Comparison of ENCODE assay signal across 1 cellular context in the genomic region with DNA sequence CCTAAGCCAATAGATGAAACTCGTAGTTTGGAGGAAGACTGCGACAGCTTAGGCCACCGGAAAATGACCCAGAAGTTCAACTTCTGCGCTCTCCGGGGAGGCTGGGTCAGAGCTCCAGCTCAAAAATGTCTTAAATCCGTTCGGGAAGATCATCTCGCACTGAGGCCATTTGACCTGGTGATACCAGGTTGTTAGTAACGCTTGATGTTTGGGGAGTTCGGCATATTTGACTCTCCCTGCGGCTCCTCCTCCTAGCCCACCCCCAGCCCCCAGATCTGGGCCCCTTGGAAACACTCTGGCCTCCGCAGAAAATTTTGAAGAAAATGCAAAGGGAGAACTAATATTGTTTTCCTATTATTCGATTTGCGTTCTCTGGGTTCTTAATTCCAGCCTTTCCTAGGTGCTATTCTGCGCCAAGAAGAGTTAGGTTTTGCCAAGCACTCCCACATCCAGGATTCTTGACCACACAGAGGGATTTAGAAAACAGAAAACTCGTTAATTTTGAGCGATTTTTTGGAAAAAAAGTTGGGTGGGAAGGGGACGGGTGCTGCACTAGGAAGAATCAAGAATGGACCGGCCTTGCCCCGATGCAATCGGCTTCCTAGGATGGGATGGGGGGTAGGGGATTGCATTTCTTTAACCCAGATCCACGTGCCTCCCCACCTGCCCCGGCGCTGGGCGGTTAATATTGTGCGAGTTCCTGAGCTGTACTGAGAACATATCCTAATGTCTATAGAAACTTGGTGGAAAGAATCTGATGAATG.
TF ChIP-seq lines count a peak whose summit lies in the region.

No MANE protein-coding gene starts in this region.

TF ChIP-seq in A549, 52 proteins besides CTCF, POLR2A, EP300 and RAD21:
- TF ChIP-seq NFE2L2 (conservative IDR thresholded peaks at IDR 0.05; ENCODE audit: low read length) (no peak), MYC (IDR thresholded peaks at IDR 0.05; ENCODE audit: borderline replicate concordance, low read length) (no peak), JUN (IDR thresholded peaks at IDR 0.05) (no peak), CBX8 (IDR thresholded peaks at IDR 0.05) (0 out of 2 replicates have a peak, but pooled peaks have one; percentile 29)
- TF ChIP-seq, protein P1, sequence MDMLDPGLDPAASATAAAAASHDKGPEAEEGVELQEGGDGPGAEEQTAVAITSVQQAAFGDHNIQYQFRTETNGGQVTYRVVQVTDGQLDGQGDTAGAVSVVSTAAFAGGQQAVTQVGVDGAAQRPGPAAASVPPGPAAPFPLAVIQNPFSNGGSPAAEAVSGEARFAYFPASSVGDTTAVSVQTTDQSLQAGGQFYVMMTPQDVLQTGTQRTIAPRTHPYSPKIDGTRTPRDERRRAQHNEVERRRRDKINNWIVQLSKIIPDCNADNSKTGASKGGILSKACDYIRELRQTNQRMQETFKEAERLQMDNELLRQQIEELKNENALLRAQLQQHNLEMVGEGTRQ (IDR thresholded peaks at IDR 0.05) = no peak
